ENCODE assay signal across 9 cellular contexts in genomic region chr19:4140237-4140711, GRCh38. TPM values are rescaled to one million over a fixed set of nuclear protein-coding genes. Genes with fewer than 3 reads are reported as not detected.
DNase-seq lines count a peak whose midpoint lies in the region; TF ChIP-seq lines count a peak whose summit lies in the region.
"Had no signal": no experiment of that assay in that cellular context is flagged by ENCODE, and none has a peak within 500 bp of the region (broad histone marks: within the 10 kb centered on the region; RNA-seq: fewer than 3 reads in every experiment).

No MANE protein-coding gene starts in this region.

- H3K4me3 ChIP-seq in epithelial cell of esophagus (ENCODE audit: low read length) = no peak overlapping the region

- POLR2A ChIA-PET in GM10248 (lab: Yijun Ruan, JAX) = interaction anchor here (0.6 to 1.1 kb wide), 2 partner anchors 169 to 1063 kb away, joined by 4 read pairs; partner anchors contain the start of gene DAPK3

- peak; percentile 58 for TF ChIP-seq CTCF in GM10248 (IDR thresholded peaks at IDR 0.05; ENCODE audit: control extremely low read depth, extremely low read depth, low read depth, missing control alignments)
- TF ChIP-seq CTCF in epithelial cell of esophagus (IDR thresholded peaks at IDR 0.05; ENCODE audit: insufficient read depth, low read depth, low read length, missing control alignments) = peak; percentile 79

- peak; percentile 84 for DNase-seq in AG08395 (ENCODE audit: low spot score)
- peak; percentile 80 for DNase-seq in GM10248 (ENCODE audit: extremely low spot score)
- DNase-seq in NCI-H1694 treated with DMSO at 0.1 percent for 48 hours (lab: John Stamatoyannopoulos, UW) = peak; percentile 64
- DNase-seq in SW 1271 (lab: John Stamatoyannopoulos, UW) = peak; percentile 49 to 79
- peak; percentile 79 for DNase-seq in epithelial cell of esophagus (ENCODE audit: low read depth)
- DNase-seq in myocyte (ENCODE audit: low read depth) = peak; percentile 44
- no peak for DNase-seq in effector CD4-positive, alpha-beta T cell
- no peak for DNase-seq in central memory CD4-positive, alpha-beta T cell

- CTCF ChIA-PET in GM10248 (lab: Yijun Ruan, JAX) = interaction anchor here (0.6 to 3.8 kb wide), 45 partner anchors 9 to 245 kb away, joined by 3 to 47 read pairs (median 4); partner anchors contain the start of genes CREB3L3 and PIAS4

RNA-seq across cellular contexts. Expression of gene CREB3L3, which starts 13.2 kb away (rescaled TPM):
- total RNA-seq in myocyte = not detected in 2 replicates
- not detected for polyA plus RNA-seq in myocyte (2012)
- total RNA-seq: glomerular endothelial cell had no signal

RNA-seq across cellular contexts. Expression of gene MAP2K2, which starts 16.4 kb away (rescaled TPM):
- total RNA-seq in myocyte = 201 and 224 TPM in 2 replicates
- 203 TPM for polyA plus RNA-seq in myocyte (2012)

RNA-seq across cellular contexts. Expression of gene SIRT6, which starts 42.1 kb away (rescaled TPM):
- total RNA-seq in myocyte = 19.3 and 22.4 TPM in 2 replicates
- polyA plus RNA-seq in myocyte (2012) = 20.6 TPM

RNA-seq across cellular contexts. Expression of gene ANKRD24, which starts 42.2 kb away (rescaled TPM):
- 0.53 and 1.4 TPM in 2 replicates for total RNA-seq in myocyte
- polyA plus RNA-seq in myocyte (2012) = 1.1 TPM

Comparison
In these comparisons a context has a peak if more than half of its experiments do, and no peak if none do; other contexts are left out.
1. DNase-seq: peak in AG08395 (single experiment), GM10248 (single experiment), NCI-H1694 treated with DMSO at 0.1 percent for 48 hours (single experiment), SW 1271 (2 of 2), epithelial cell of esophagus (single experiment) and myocyte (single experiment); none in effector CD4-positive, alpha-beta T cell (single experiment) and central memory CD4-positive, alpha-beta T cell (single experiment).